12 cellular contexts compared by ENCODE assay signal in the genomic region with DNA sequence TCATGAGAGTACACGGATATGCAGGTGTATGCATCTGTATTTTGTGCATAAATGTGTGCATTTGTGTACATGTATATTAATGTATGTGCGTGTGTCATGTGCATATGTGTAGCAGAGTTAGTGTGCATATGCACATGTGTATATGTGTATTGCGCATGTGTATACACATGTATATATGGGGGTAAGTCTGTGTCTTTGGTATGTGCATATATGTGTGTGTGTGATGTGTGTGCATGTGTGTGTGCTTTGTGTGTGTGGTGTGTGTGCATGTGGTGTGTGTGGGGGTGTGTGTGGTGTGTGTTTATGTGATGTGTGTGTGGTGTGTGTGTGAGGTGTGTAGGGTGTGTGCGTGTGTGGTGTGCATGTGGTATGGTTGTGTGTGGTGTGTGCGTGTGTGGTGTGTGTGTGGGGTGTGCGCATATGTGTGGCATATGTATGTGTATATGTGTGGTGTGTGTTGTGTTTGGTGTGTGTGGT. TPM values are rescaled to one million over a fixed set of nuclear protein-coding genes. Genes with fewer than 3 reads are reported as not detected.
A peak's percentile ranks its signal among the peaks of the same experiment; 100 is the strongest.
DNase-seq lines count a peak whose midpoint lies in the region; ATAC-seq and TF ChIP-seq lines count a peak whose summit lies in the region.
"Had no signal": no experiment of that assay in that cellular context is flagged by ENCODE, and none has a peak within 500 bp of the region (broad histone marks: within the 10 kb centered on the region; RNA-seq: fewer than 3 reads in every experiment).

No MANE protein-coding gene starts in this region.

- H3K18ac ChIP-seq in trophoblast cell (ENCODE audit: low read length), result peak overlapping the region; percentile 42

- H2BK12ac ChIP-seq in trophoblast cell (ENCODE audit: low read length), result no peak overlapping the region

- H3K27ac ChIP-seq in SJCRH30 (peak overlapping the region; percentile 71), trophoblast cell (ENCODE audit: low read depth, low read length) (no peak overlapping the region)
- H3K27ac ChIP-seq: BLaER1, neutrophil had no signal

- POLR2A ChIA-PET in AG04449 (lab: Yijun Ruan, JAX), result interaction anchor here (2.5 kb wide), 1 partner anchor 13 kb away, joined by 16 read pairs; the partner anchor contains the start of gene CTSL

- DNase-seq in AG04449 (ENCODE audit: low read depth, low spot score) (no peak), SJCRH30 (no peak), trophoblast cell (no peak), HT-29 (ENCODE audit: low spot score) (no peak), progenitor cell of endocrine pancreas (ENCODE audit: low spot score, unreplicated experiment) (no peak)
- DNase-seq: activated CD8-positive, alpha-beta memory T cell treated with anti-CD3 and anti-CD28 coated beads, Interleukin-2, amount 50 U/mL, for 48 hours; NCI-H2029 had no signal

- H2BK120ac ChIP-seq in trophoblast cell (ENCODE audit: insufficient read depth, low read length, poor library complexity), result no peak overlapping the region

- H3K27ac Mint-ChIP-seq in progenitor cell of endocrine pancreas, result no peak overlapping the region

- no peaks in the 10 kb centered on the region for H3K79me2 ChIP-seq in trophoblast cell (ENCODE audit: control insufficient read depth, insufficient read depth, low read length, poor library complexity)

- H2BK5ac ChIP-seq in trophoblast cell (ENCODE audit: low read depth, low read length, poor library complexity), result no peak overlapping the region

- H3K4me1 ChIP-seq in SJCRH30, result peaks cover 31% of the 10 kb centered on the region
- H3K4me1 ChIP-seq in trophoblast cell (ENCODE audit: control insufficient read depth in 1 of 2, insufficient read depth in 2 of 2, low read length in 2 of 2), result peaks cover 9 to 19% of the 10 kb centered on the region in 2 experiments

- no peaks in the 10 kb centered on the region for H3K27me3 Mint-ChIP-seq in progenitor cell of endocrine pancreas

- H3K4ac ChIP-seq in trophoblast cell (ENCODE audit: low read depth, low read length), result no peak overlapping the region

- H3K4me3 Mint-ChIP-seq in progenitor cell of endocrine pancreas (ENCODE audit: low read depth), result no peak overlapping the region

- peaks cover 10% of the 10 kb centered on the region for H3K79me1 ChIP-seq in trophoblast cell (ENCODE audit: low read length)

- peak overlapping the region; percentile 38 for H2AK5ac ChIP-seq in trophoblast cell (ENCODE audit: low read length)

- H3K4me1 Mint-ChIP-seq in progenitor cell of endocrine pancreas (ENCODE audit: low read depth), result peaks cover 7% of the 10 kb centered on the region

- peak overlapping the region; percentile 95 for H3K23ac ChIP-seq in trophoblast cell (ENCODE audit: low read length)

- peak overlapping the region; percentile 41 for H4K91ac ChIP-seq in trophoblast cell (ENCODE audit: low read depth, low read length)

- H3K27me3 ChIP-seq in SJCRH30, result no peaks in the 10 kb centered on the region
- no peaks in the 10 kb centered on the region for H3K27me3 ChIP-seq in trophoblast cell (ENCODE audit: insufficient read depth, low read length)
- H3K27me3 ChIP-seq: BLaER1, neutrophil had no signal

- no peak overlapping the region for H2AFZ ChIP-seq in trophoblast cell (ENCODE audit: insufficient read depth, low read length, poor library complexity)

- 100% methylated on average over 1 of the region's 6 CpGs for WGBS in trophoblast cell (ENCODE audit: extremely low coverage, insufficient coverage, insufficient read length)

- CTCF ChIA-PET in AG04449 (lab: Yijun Ruan, JAX), result no interaction called here

- H3K36me3 Mint-ChIP-seq in progenitor cell of endocrine pancreas (ENCODE audit: insufficient read depth), result peaks cover 3% of the 10 kb centered on the region

- H3K4me3 ChIP-seq in AG04449 (ENCODE audit: low read depth, low read length) (peak overlapping the region; percentile 45), SJCRH30 (no peak overlapping the region), trophoblast cell (ENCODE audit: low read depth, low read length) (peak overlapping the region; percentile 53)
- H3K4me3 ChIP-seq: BLaER1 had no signal

- no peak overlapping the region for H3K9ac ChIP-seq in trophoblast cell (ENCODE audit: low read length)
- H3K9ac ChIP-seq: BLaER1 had no signal

- no peak overlapping the region for H3K4me2 ChIP-seq in trophoblast cell (ENCODE audit: low read length)

- no peaks in the 10 kb centered on the region for H3K9me3 Mint-ChIP-seq in progenitor cell of endocrine pancreas (ENCODE audit: low read depth)

- peak overlapping the region; percentile 5 for H3K14ac ChIP-seq in trophoblast cell (ENCODE audit: low read length)

- H4K8ac ChIP-seq in trophoblast cell (ENCODE audit: low read depth, low read length), result peak overlapping the region; percentile 5

- H4K12ac ChIP-seq in trophoblast cell (ENCODE audit: low read depth, low read length), result no peak overlapping the region

- no peak for TF ChIP-seq CTCF in AG04449 (IDR thresholded peaks at IDR 0.05; ENCODE audit: insufficient read depth, low read length, missing control alignments)
- TF ChIP-seq CTCF in progenitor cell of endocrine pancreas (IDR thresholded peaks at IDR 0.05; ENCODE audit: unreplicated experiment), result no peak

- H3K36me3 ChIP-seq in SJCRH30, result peaks cover 7% of the 10 kb centered on the region
- H3K36me3 ChIP-seq in trophoblast cell (ENCODE audit: control insufficient read depth in 1 of 2, insufficient read depth in 2 of 2, low read length in 2 of 2), result no peaks in the 10 kb centered on the region
- H3K36me3 ChIP-seq: BLaER1, neutrophil had no signal

- no peaks in the 10 kb centered on the region for H3K9me3 ChIP-seq in SJCRH30 (replicated peaks)
- H3K9me3 ChIP-seq in trophoblast cell (ENCODE audit: insufficient read depth, low read depth, low read length), result peaks cover 3% of the 10 kb centered on the region
- H3K9me3 ChIP-seq: BLaER1, neutrophil had no signal

- ATAC-seq in esophagus mucosa, result peak; percentile 20
- ATAC-seq in GM21529 (IDR thresholded peaks at IDR 0.05; ENCODE audit: unreplicated experiment), result no peak
- ATAC-seq in SK-N-SH treated with all-trans-retinoic acid at 6 μM for 48 hours, result no peak

TF ChIP-seq in SK-N-SH treated with all-trans-retinoic acid at 6 μM for 48 hours, 23 proteins besides CTCF, POLR2A, EP300 and RAD21:
- TF ChIP-seq ZNF565 (CRISPR knock-in tag; conservative IDR thresholded peaks at IDR 0.05; ENCODE audit: low read depth) (no peak), PPARA (CRISPR knock-in tag; IDR thresholded peaks at IDR 0.05; ENCODE audit: borderline replicate concordance) (no peak), ESRRG (CRISPR knock-in tag; IDR thresholded peaks at IDR 0.05) (no peak), ZC3H10 (CRISPR knock-in tag; IDR thresholded peaks at IDR 0.05) (no peak), ARNTL (CRISPR knock-in tag; IDR thresholded peaks at IDR 0.05; ENCODE audit: borderline replicate concordance, low read depth) (no peak), POU6F1 (CRISPR knock-in tag; IDR thresholded peaks at IDR 0.05; ENCODE audit: borderline replicate concordance, low read depth) (no peak), BACH2 (CRISPR knock-in tag; IDR thresholded peaks at IDR 0.05; ENCODE audit: borderline replicate concordance) (no peak), OSR1 (CRISPR knock-in tag; IDR thresholded peaks at IDR 0.05) (no peak), GLIS3 (CRISPR knock-in tag; IDR thresholded peaks at IDR 0.05) (no peak), TCF4 (CRISPR knock-in tag; IDR thresholded peaks at IDR 0.05; ENCODE audit: borderline replicate concordance) (no peak), ZNF8 (CRISPR knock-in tag; IDR thresholded peaks at IDR 0.05) (no peak), ISL1 (CRISPR knock-in tag; IDR thresholded peaks at IDR 0.05) (no peak), ZNF70 (CRISPR knock-in tag; IDR thresholded peaks at IDR 0.05) (no peak)
- TF ChIP-seq, protein P1, sequence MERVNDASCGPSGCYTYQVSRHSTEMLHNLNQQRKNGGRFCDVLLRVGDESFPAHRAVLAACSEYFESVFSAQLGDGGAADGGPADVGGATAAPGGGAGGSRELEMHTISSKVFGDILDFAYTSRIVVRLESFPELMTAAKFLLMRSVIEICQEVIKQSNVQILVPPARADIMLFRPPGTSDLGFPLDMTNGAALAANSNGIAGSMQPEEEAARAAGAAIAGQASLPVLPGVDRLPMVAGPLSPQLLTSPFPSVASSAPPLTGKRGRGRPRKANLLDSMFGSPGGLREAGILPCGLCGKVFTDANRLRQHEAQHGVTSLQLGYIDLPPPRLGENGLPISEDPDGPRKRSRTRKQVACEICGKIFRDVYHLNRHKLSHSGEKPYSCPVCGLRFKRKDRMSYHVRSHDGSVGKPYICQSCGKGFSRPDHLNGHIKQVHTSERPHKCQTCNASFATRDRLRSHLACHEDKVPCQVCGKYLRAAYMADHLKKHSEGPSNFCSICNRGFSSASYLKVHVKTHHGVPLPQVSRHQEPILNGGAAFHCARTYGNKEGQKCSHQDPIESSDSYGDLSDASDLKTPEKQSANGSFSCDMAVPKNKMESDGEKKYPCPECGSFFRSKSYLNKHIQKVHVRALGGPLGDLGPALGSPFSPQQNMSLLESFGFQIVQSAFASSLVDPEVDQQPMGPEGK (CRISPR knock-in tag; IDR thresholded peaks at IDR 0.05; ENCODE audit: borderline replicate concordance), result no peak
TF ChIP-seq in SK-N-SH treated with all-trans-retinoic acid at 6 μM for 48 hours: peak in this region for 0.

RNA-seq across cellular contexts. Expression of gene CTSL, which starts 13.1 kb away (rescaled TPM):
- total RNA-seq in SJCRH30 (2014; rRNA removed; shearing (Covaris generic)), result 31.1 and 32.2 TPM in 2 replicates
- total RNA-seq in esophagus mucosa (35.0 TPM), progenitor cell of endocrine pancreas (38.6 and 47.5 TPM in 2 replicates)
- polyA plus RNA-seq in trophoblast cell (2013), result 578 and 615 TPM in 2 replicates
- 6.1 and 6.4 TPM in 2 replicates for total RNA-seq in HT-29 (2014; rRNA removed; shearing (Covaris generic))
